Comparison of ENCODE assay signal across 26 cellular contexts in the genomic region with DNA sequence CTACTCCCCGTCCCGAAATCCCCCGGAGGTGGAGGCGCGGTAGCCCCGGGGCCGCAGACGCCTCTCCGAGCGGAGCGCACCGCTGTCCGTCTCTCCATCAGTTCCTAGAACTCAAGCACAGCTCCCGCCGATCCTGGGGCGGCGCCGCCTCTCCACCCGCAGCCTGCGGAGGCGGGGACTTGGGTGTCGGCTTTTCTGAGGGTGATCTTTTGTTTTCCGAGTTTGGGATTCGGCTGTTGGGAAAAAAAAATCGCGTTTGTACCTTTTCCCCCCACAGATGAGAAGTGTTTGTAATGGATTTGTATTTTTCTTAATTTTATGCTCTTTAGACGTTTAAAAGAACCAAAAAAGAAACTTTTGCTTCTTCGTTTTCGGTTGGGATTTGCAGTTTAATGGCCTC. TPM values are rescaled to one million over a fixed set of nuclear protein-coding genes. Genes with fewer than 3 reads are reported as not detected.
DNase-seq lines count a peak whose midpoint lies in the region; ATAC-seq, FAIRE-seq and TF ChIP-seq lines count a peak whose summit lies in the region.
"Had no signal": no experiment of that assay in that cellular context is flagged by ENCODE, and none has a peak within 500 bp of the region (broad histone marks: within the 10 kb centered on the region; RNA-seq: fewer than 3 reads in every experiment).

No MANE protein-coding gene starts in this region.

- ATAC-seq in stimulated activated naive B cell treated with anti-CD40 and anti-IgM and Interleukin-4, amounts not matched to agents 10 μg/mL and 1 μg/mL and 100 μg/mL, for 72 hours (replicated peaks) = no peak
- ATAC-seq: activated CD8-positive, alpha-beta T cell treated with anti-CD3 and anti-CD28 coated beads for 36 hours; body of pancreas; foreskin keratinocyte; left lung; mucosa of descending colon; stimulated activated effector memory CD8-positive, alpha-beta T cell treated with anti-CD3 and anti-CD28 coated beads, Interleukin-12 subunit alpha, Interleukin-12 subunit beta, amount 100 ng/mL, for 72 hours; T-helper 17 cell had no signal

- H3K4me1 Mint-ChIP-seq in stimulated activated naive B cell treated with anti-CD40 and anti-IgM and Interleukin-4, amounts not matched to agents 10 μg/mL and 1 μg/mL and 100 μg/mL, for 72 hours = no peaks in the 10 kb centered on the region
- H3K4me1 Mint-ChIP-seq: stimulated activated effector memory CD8-positive, alpha-beta T cell treated with anti-CD3 and anti-CD28 coated beads, Interleukin-12 subunit alpha, Interleukin-12 subunit beta, amount 100 ng/mL, for 72 hours had no signal

- TF ChIP-seq EP300 in H1 (IDR thresholded peaks at IDR 0.05; ENCODE audit: borderline replicate concordance in 1 of 2, low read depth in 2 of 2, low read length in 2 of 2) = no peak

- no peak overlapping the region for H3K27ac Mint-ChIP-seq in stimulated activated naive B cell treated with anti-CD40 and anti-IgM and Interleukin-4, amounts not matched to agents 10 μg/mL and 1 μg/mL and 100 μg/mL, for 72 hours
- H3K27ac Mint-ChIP-seq: activated CD8-positive, alpha-beta T cell treated with anti-CD3 and anti-CD28 coated beads for 36 hours; stimulated activated effector memory CD8-positive, alpha-beta T cell treated with anti-CD3 and anti-CD28 coated beads, Interleukin-12 subunit alpha, Interleukin-12 subunit beta, amount 100 ng/mL, for 72 hours; T-helper 17 cell had no signal

- TF ChIP-seq POLR2A in H1 (IDR thresholded peaks at IDR 0.05; ENCODE audit: control extremely low read depth in 1 of 2, low read depth in 2 of 2, low read length in 2 of 2) = no peak
- TF ChIP-seq POLR2A in vagina (IDR thresholded peaks at IDR 0.05) = no peak

- peak overlapping the region; percentile 67 to 82 for H3K4me2 ChIP-seq in H1 (ENCODE audit: insufficient read depth in 1 of 2, low read depth in 2 of 2, low read length in 2 of 2)
- H3K4me2 ChIP-seq: PC-9 had no signal

- intact Hi-C loops in vagina (cut with DNase I) = no loop called here

- H3K79me2 ChIP-seq in H1 (ENCODE audit: control insufficient read depth in 1 of 2, insufficient read depth in 2 of 2, low read length in 2 of 2) = no peaks in the 10 kb centered on the region

- no peaks in the 10 kb centered on the region for H3K9me3 Mint-ChIP-seq in stimulated activated naive B cell treated with anti-CD40 and anti-IgM and Interleukin-4, amounts not matched to agents 10 μg/mL and 1 μg/mL and 100 μg/mL, for 72 hours
- H3K9me3 Mint-ChIP-seq: activated CD8-positive, alpha-beta T cell treated with anti-CD3 and anti-CD28 coated beads for 36 hours had no signal

- H3K23me2 ChIP-seq in H1 (ENCODE audit: low read depth, low read length) = peaks cover 18% of the 10 kb centered on the region; the same call in 1 of the 2 replicates

- peaks cover 10 to 18% of the 10 kb centered on the region in 2 experiments for H4K20me1 ChIP-seq in H1 (replicated peaks in 1 of 2; ENCODE audit: control insufficient read depth in 1 of 2, insufficient read depth in 2 of 2, low read length in 2 of 2)

- H3K9ac ChIP-seq in HUES6 (ENCODE audit: low read length) (no peak overlapping the region), H1 (replicated peaks in 1 of 4; ENCODE audit: extremely low read depth in 1 of 4, low read depth in 3 of 4, low read length in 3 of 4) (no peak overlapping the region; a peak in 1 of 7 replicates)

- H4K91ac ChIP-seq in H1 (replicated peaks; ENCODE audit: insufficient read length, low read length) = no peak overlapping the region

- CTCF ChIA-PET in H1 (lab: Charles Lee; ENCODE audit: partially characterized antibody) = interaction anchor here (0.6 kb wide), 1 partner anchor 175 kb away, joined by 4 read pairs; no protein-coding TSS in a partner anchor

- H3K27me3 ChIP-seq in HUES6 (ENCODE audit: control insufficient read depth, insufficient read depth, low read length) = peaks cover 84% of the 10 kb centered on the region
- peaks cover 32 to 65% (median 55%) of the 10 kb centered on the region in 4 experiments for H3K27me3 ChIP-seq in H1 (replicated peaks in 1 of 4; ENCODE audit: control insufficient read depth in 3 of 4, extremely low read depth in 1 of 4, insufficient read depth in 3 of 4, low read length in 3 of 4)
- no peaks in the 10 kb centered on the region for H3K27me3 ChIP-seq in vagina
- H3K27me3 ChIP-seq: body of pancreas, foreskin keratinocyte, left lung, thyroid gland had no signal

- H3K4ac ChIP-seq in H1 (replicated peaks; ENCODE audit: insufficient read length, low read depth, low read length) = no peak overlapping the region

- POLR2A ChIA-PET in H1 (lab: Charles Lee; ENCODE audit: partially characterized antibody) = interaction anchor here (1.2 to 6.6 kb wide), 11 partner anchors 8 to 46 kb away, joined by 3 to 60 read pairs (median 11); partner anchors contain the start of genes LRCOL1 and P2RX2

- WGBS in H1 (ENCODE audit: extremely low coverage in 1 of 2, insufficient coverage in 1 of 2, insufficient read length in 1 of 2, insufficient replicate concordance in 2 of 2, low coverage in 1 of 2, low lambda C conversion rate in 2 of 2, missing lambda C conversion rate in 1 of 2), 2 experiments = 7% methylated on average over 17 of the region's 29 CpGs; no CpG with 5 or more reads in 1 of the 2 experiments

- no peak overlapping the region for H2BK20ac ChIP-seq in H1 (ENCODE audit: low read length)

- no peak overlapping the region for H3K14ac ChIP-seq in H1 (ENCODE audit: insufficient read length)

- no peak overlapping the region; the same call in 1 of the 2 replicates for H3K18ac ChIP-seq in H1 (ENCODE audit: extremely low read depth, low read length)

- peak overlapping the region; percentile 54 for H3K4me3 ChIP-seq in HUES6 (ENCODE audit: low read depth, low read length)
- H3K4me3 ChIP-seq in H1 (ENCODE audit: extremely low read depth in 1 of 4, insufficient read depth in 2 of 4, low read depth in 3 of 4, low read length in 4 of 4) = peak overlapping the region; percentile 16 to 59 (median 36)
- peak overlapping the region; percentile 15 to 50 for H3K4me3 ChIP-seq in vagina
- H3K4me3 ChIP-seq: body of pancreas, mucosa of descending colon, PC-9, thyroid gland had no signal

- peaks cover 13 to 18% of the 10 kb centered on the region in 2 donors for H3K36me3 Mint-ChIP-seq in stimulated activated naive B cell treated with anti-CD40 and anti-IgM and Interleukin-4, amounts not matched to agents 10 μg/mL and 1 μg/mL and 100 μg/mL, for 72 hours

- peak in 1 of 2 experiments; percentile 74 for DNase-seq in H1 (ENCODE audit: low read depth in 1 of 2, low spot score in 2 of 2)
- peak; percentile 81 for DNase-seq in left kidney (ENCODE audit: low read depth, low spot score)
- DNase-seq in vagina (ENCODE audit: extremely low spot score in 2 of 2) = no peak
- no peak for DNase-seq in NCI-H748 (lab: John Stamatoyannopoulos, UW; ENCODE audit: unreplicated experiment)
- DNase-seq in stimulated activated naive B cell treated with anti-CD40 and anti-IgM and Interleukin-4, amounts not matched to agents 10 μg/mL and 1 μg/mL and 100 μg/mL, for 72 hours = no peak
- no peak for DNase-seq in Kasumi-1 (lab: John Stamatoyannopoulos, UW)
- DNase-seq: activated CD8-positive, alpha-beta T cell treated with anti-CD3 and anti-CD28 coated beads for 36 hours; activated naive CD4-positive, alpha-beta T cell treated with anti-CD3 and anti-CD28 coated beads, Interleukin-2, amount 50 U/mL, for 16 hours; activated T-cell treated with anti-CD3 and anti-CD28 coated beads, Interleukin-2, amount 50 U/mL, for 1 hour; body of pancreas; foreskin keratinocyte; hypothalamus; mucosa of descending colon; NCI-H1436; NCI-H2171; NCI-H748 treated with DMSO at 0.1 percent for 48 hours; nucleus accumbens; PC-9; T-helper 17 cell; thyroid gland; WERI-Rb-1 had no signal

- H3K9me3 ChIP-seq in HUES6 (ENCODE audit: control insufficient read depth, insufficient read depth, low read depth, low read length) (no peaks in the 10 kb centered on the region), H1 (ENCODE audit: insufficient read depth in 2 of 2, low read depth in 1 of 2, low read length in 1 of 2) (peaks cover 0 to 5% of the 10 kb centered on the region in 2 experiments; a peak in 1 of 4 replicates), vagina (no peaks in the 10 kb centered on the region)
- H3K9me3 ChIP-seq: left lung, mucosa of descending colon, thyroid gland had no signal

- no peak overlapping the region for H2AK5ac ChIP-seq in H1 (ENCODE audit: low read depth, low read length)

- no peak for TF ChIP-seq RAD21 in H1 (IDR thresholded peaks at IDR 0.05 in 1 of 2, conservative IDR thresholded peaks at IDR 0.05 in 1 of 2; ENCODE audit: low read depth in 2 of 2, low read length in 2 of 2)

- no peak overlapping the region for H4K5ac ChIP-seq in H1 (ENCODE audit: insufficient read length, low read depth, low read length)

- H4K8ac ChIP-seq in H1 (ENCODE audit: extremely low read depth, insufficient read depth, low read length) = no peak overlapping the region

- no peak overlapping the region for H2BK120ac ChIP-seq in H1 (replicated peaks; ENCODE audit: low read depth, low read length)

- H2BK5ac ChIP-seq in H1 (ENCODE audit: low read depth, low read length) = no peak overlapping the region

- H3K79me1 ChIP-seq in H1 (ENCODE audit: low read depth, low read length) = peaks cover 2% of the 10 kb centered on the region; the same call in 1 of the 2 replicates

- H3K4me1 ChIP-seq in HUES6 (ENCODE audit: control insufficient read depth, insufficient read depth, low read length) = no peaks in the 10 kb centered on the region; the same call in 1 of the 2 replicates
- H3K4me1 ChIP-seq in H1 (replicated peaks in 1 of 4; ENCODE audit: control insufficient read depth in 3 of 4, insufficient read depth in 4 of 4, low read length in 3 of 4) = peaks cover 0 to 6% (median 5%) of the 10 kb centered on the region in 4 experiments; a peak in 2 of 7 replicates
- no peaks in the 10 kb centered on the region for H3K4me1 ChIP-seq in vagina
- H3K4me1 ChIP-seq: body of pancreas, foreskin keratinocyte, thyroid gland had no signal

- H3K23ac ChIP-seq in H1 (ENCODE audit: insufficient read length) = no peak overlapping the region

- no peak overlapping the region for H2BK15ac ChIP-seq in H1 (ENCODE audit: low read length)

- no peaks in the 10 kb centered on the region for H3K27me3 Mint-ChIP-seq in stimulated activated naive B cell treated with anti-CD40 and anti-IgM and Interleukin-4, amounts not matched to agents 10 μg/mL and 1 μg/mL and 100 μg/mL, for 72 hours
- H3K27me3 Mint-ChIP-seq: activated CD8-positive, alpha-beta T cell treated with anti-CD3 and anti-CD28 coated beads for 36 hours; T-helper 17 cell had no signal

- no peak overlapping the region for H2BK12ac ChIP-seq in H1 (ENCODE audit: low read depth, low read length)

- H3K4me3 Mint-ChIP-seq in stimulated activated naive B cell treated with anti-CD40 and anti-IgM and Interleukin-4, amounts not matched to agents 10 μg/mL and 1 μg/mL and 100 μg/mL, for 72 hours = no peak overlapping the region
- H3K4me3 Mint-ChIP-seq: activated CD8-positive, alpha-beta T cell treated with anti-CD3 and anti-CD28 coated beads for 36 hours; stimulated activated effector memory CD8-positive, alpha-beta T cell treated with anti-CD3 and anti-CD28 coated beads, Interleukin-12 subunit alpha, Interleukin-12 subunit beta, amount 100 ng/mL, for 72 hours; T-helper 17 cell had no signal

- H3K36me3 ChIP-seq in HUES6 (ENCODE audit: control insufficient read depth, insufficient read depth, low read length) = peaks cover 3% of the 10 kb centered on the region
- H3K36me3 ChIP-seq in H1 (ENCODE audit: control insufficient read depth in 2 of 4, insufficient read depth in 4 of 4, low read length in 3 of 4) = peaks cover 0 to 3% (median 0%) of the 10 kb centered on the region in 4 experiments; a peak in 1 of 8 replicates
- H3K36me3 ChIP-seq in vagina = peaks cover 0 to 6% of the 10 kb centered on the region in 2 donors
- H3K36me3 ChIP-seq: thyroid gland had no signal

- no peak for FAIRE-seq in H1 (lab: Jason Lieb, UNC)

- no peak overlapping the region for H2AFZ ChIP-seq in H1 (ENCODE audit: low read length)
- H2AFZ ChIP-seq: PC-9 had no signal

- no peak overlapping the region for H3K27ac ChIP-seq in HUES6 (ENCODE audit: low read depth, low read length)
- no peak overlapping the region for H3K27ac ChIP-seq in H1 (ENCODE audit: low read depth, low read length)
- H3K27ac ChIP-seq in vagina = no peak overlapping the region
- H3K27ac ChIP-seq: body of pancreas, epithelial cell of prostate, foreskin keratinocyte, left lung, PC-9, thyroid gland, WERI-Rb-1 had no signal

- no peak for TF ChIP-seq CTCF in H1 (IDR thresholded peaks at IDR 0.05; ENCODE audit: control extremely low read depth in 1 of 3, insufficient read depth in 1 of 3, low read depth in 1 of 3, low read length in 3 of 3)
- TF ChIP-seq CTCF in vagina (IDR thresholded peaks at IDR 0.05) = no peak

- H3K56ac ChIP-seq in H1 (replicated peaks; ENCODE audit: insufficient read length, low read depth, low read length) = no peak overlapping the region

RNA-seq across cellular contexts. Expression of gene LRCOL1, which starts 26.6 kb away (rescaled TPM):
- not detected in 2 replicates for total RNA-seq in H1 (2021; fragmentation: NEBNext Ultra II Directional; extraction: Animal tissue kit (Norgen Biotek cat#: 25700))
- polyA plus RNA-seq in H1 (2011; rRNA removed) = 0.42 TPM in 1 of 2 replicates, not detected in the other
- 0.18 TPM for polyA plus RNA-seq in H1 (2011; cell fraction: cytosol; rRNA removed)
- polyA plus RNA-seq in H1 (2011; cell fraction: nucleus; rRNA removed) = 1.6 TPM
- not detected in 4 replicates for polyA plus RNA-seq in H1 (2012, experiment 1 of 2)
- not detected for polyA plus RNA-seq in H1 (2012, experiment 2 of 2)
- polyA plus RNA-seq in H1 (2013, experiment 1 of 2) = not detected
- polyA plus RNA-seq in H1 (2013, experiment 2 of 2) = 0.09 TPM
- polyA minus RNA-seq in H1 (2011; rRNA and poly(A)+ RNA removed) = not detected in 2 replicates
- not detected for polyA minus RNA-seq in H1 (2011; cell fraction: cytosol; rRNA and poly(A)+ RNA removed)
- not detected for polyA minus RNA-seq in H1 (2011; cell fraction: nucleus; rRNA and poly(A)+ RNA removed)
- not detected for total RNA-seq in vagina
- total RNA-seq: activated CD8-positive, alpha-beta T cell treated with anti-CD3 and anti-CD28 coated beads for 36 hours; body of pancreas; foreskin keratinocyte; M059J; mucosa of descending colon; PC-9; T-helper 17 cell had no signal
- polyA plus RNA-seq: foreskin keratinocyte had no signal

RNA-seq across cellular contexts. Expression of gene P2RX2, which starts 34.8 kb away (rescaled TPM):
- 0.84 and 1.5 TPM in 2 replicates for total RNA-seq in H1 (2021; fragmentation: NEBNext Ultra II Directional; extraction: Animal tissue kit (Norgen Biotek cat#: 25700))
- polyA plus RNA-seq in H1 (2011; rRNA removed) = 2.2 and 6.3 TPM in 2 replicates
- 4.0 TPM for polyA plus RNA-seq in H1 (2011; cell fraction: cytosol; rRNA removed)
- polyA plus RNA-seq in H1 (2011; cell fraction: nucleus; rRNA removed) = 40.4 TPM
- 2.0 to 3.0 TPM (median 2.5 TPM) in 4 replicates for polyA plus RNA-seq in H1 (2012, experiment 1 of 2)
- 1.5 TPM for polyA plus RNA-seq in H1 (2012, experiment 2 of 2)
- 1.9 TPM for polyA plus RNA-seq in H1 (2013, experiment 1 of 2)
- polyA plus RNA-seq in H1 (2013, experiment 2 of 2) = 1.7 TPM
- 0.50 and 0.54 TPM in 2 replicates for polyA minus RNA-seq in H1 (2011; rRNA and poly(A)+ RNA removed)
- 0.59 TPM for polyA minus RNA-seq in H1 (2011; cell fraction: cytosol; rRNA and poly(A)+ RNA removed)
- 2.2 TPM for polyA minus RNA-seq in H1 (2011; cell fraction: nucleus; rRNA and poly(A)+ RNA removed)
- total RNA-seq in vagina = not detected
- total RNA-seq: activated CD8-positive, alpha-beta T cell treated with anti-CD3 and anti-CD28 coated beads for 36 hours; foreskin keratinocyte; left lung; M059J; PC-9; T-helper 17 cell had no signal
- polyA plus RNA-seq: foreskin keratinocyte had no signal
